ENCODE assay signal across 9 cellular contexts in genomic region chrX:21932277-21932996, GRCh38. TPM values are rescaled to one million over a fixed set of nuclear protein-coding genes. Genes with fewer than 3 reads are reported as not detected.
A peak's percentile ranks its signal among the peaks of the same experiment; 100 is the strongest.
DNase-seq lines count a peak whose midpoint lies in the region; ATAC-seq, FAIRE-seq and TF ChIP-seq lines count a peak whose summit lies in the region.
"Had no signal": no experiment of that assay in that cellular context is flagged by ENCODE, and none has a peak within 500 bp of the region (broad histone marks: within the 10 kb centered on the region; RNA-seq: fewer than 3 reads in every experiment).

No MANE protein-coding gene starts in this region.

- peak; percentile 35 for ATAC-seq in mucosa of descending colon
- ATAC-seq in GM18519 (IDR thresholded peaks at IDR 0.05; ENCODE audit: low FRiP score, unreplicated experiment): no peak
- no peak for ATAC-seq in HG03196 (IDR thresholded peaks at IDR 0.05; ENCODE audit: unreplicated experiment)
- no peak for ATAC-seq in GM19351 (IDR thresholded peaks at IDR 0.05; ENCODE audit: unreplicated experiment)

- H3K27ac ChIP-seq in brain microvascular endothelial cell: peak overlapping the region; percentile 80

- in situ Hi-C loops in brain microvascular endothelial cell (cut with HindIII; ENCODE audit: low pct_ligation_motif_present, low sequenced_read_pairs): no loop called here

- no peaks in the 10 kb centered on the region for H3K4me1 ChIP-seq in mucosa of descending colon (ENCODE audit: low read depth)

- H3K9me3 ChIP-seq in mucosa of descending colon: no peaks in the 10 kb centered on the region

- no peaks in the 10 kb centered on the region for H3K36me3 ChIP-seq in brain microvascular endothelial cell (replicated peaks)
- H3K36me3 ChIP-seq in mucosa of descending colon (ENCODE audit: low read depth): no peaks in the 10 kb centered on the region

- FAIRE-seq in HTR-8/SVneo (lab: Jason Lieb, UNC): peak; percentile 86

- DNase-seq in AG10803 (ENCODE audit: low read depth) (peak; percentile 87), HTR-8/SVneo (ENCODE audit: insufficient read length, low spot score) (peak; percentile 64), brain microvascular endothelial cell (peak; percentile 78), mucosa of descending colon (no peak), NCI-H2081 (lab: John Stamatoyannopoulos, UW) (no peak)
- DNase-seq: NCI-H446 had no signal

- intact Hi-C loops in mucosa of descending colon (cut with DNase I, micrococcal nuclease): no loop called here

- TF ChIP-seq CTCF in AG10803 (conservative IDR thresholded peaks at IDR 0.05; ENCODE audit: low read length) (no peak; the same call in 1 of the 2 replicates), brain microvascular endothelial cell (IDR thresholded peaks at IDR 0.05; ENCODE audit: low read depth, low read length, missing control alignments) (peak; percentile 6), mucosa of descending colon (IDR thresholded peaks at IDR 0.05) (no peak)

- no peaks in the 10 kb centered on the region for H3K27me3 ChIP-seq in brain microvascular endothelial cell (replicated peaks)

- H3K4me3 ChIP-seq in AG10803 (ENCODE audit: low read length) (no peak overlapping the region), brain microvascular endothelial cell (ENCODE audit: low read depth, low read length) (no peak overlapping the region), mucosa of descending colon (no peak overlapping the region)

RNA-seq across cellular contexts. Expression of gene SMS, which starts 8.1 kb away (rescaled TPM):
- total RNA-seq in mucosa of descending colon: 10 to 100 TPM; 42.4 to 71.1 (median 56.1) TPM

Comparison
In these comparisons a context has a peak if more than half of its experiments do, and no peak if none do; other contexts are left out.
1. DNase-seq: peak in AG10803 (single experiment), HTR-8/SVneo (single experiment) and brain microvascular endothelial cell (single experiment); none in mucosa of descending colon (0 of 3) and NCI-H2081 (0 of 2).